Comparison of ENCODE assay signal across 9 cellular contexts in the genomic region with DNA sequence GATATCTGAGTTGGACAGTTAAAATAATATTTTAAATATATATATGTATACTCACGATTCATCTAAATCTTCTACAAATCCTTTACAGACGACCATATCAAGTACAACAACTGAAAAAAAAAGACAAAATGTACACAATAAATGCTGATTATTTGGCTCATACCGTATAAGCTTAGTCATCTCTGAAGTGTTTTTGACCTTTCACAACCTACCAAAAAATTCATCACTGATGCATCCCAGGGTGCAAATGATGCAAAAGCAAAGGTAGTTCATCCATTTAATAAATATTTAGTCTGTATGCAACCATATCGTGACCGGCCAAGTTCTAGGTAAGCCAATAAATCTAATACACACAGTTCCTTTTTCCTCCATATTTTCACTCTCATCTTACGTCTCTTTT. TPM values are rescaled to one million over a fixed set of nuclear protein-coding genes. Genes with fewer than 3 reads are reported as not detected.
DNase-seq lines count a peak whose midpoint lies in the region; ATAC-seq and TF ChIP-seq lines count a peak whose summit lies in the region.
"Had no signal": no experiment of that assay in that cellular context is flagged by ENCODE, and none has a peak within 500 bp of the region (broad histone marks: within the 10 kb centered on the region; RNA-seq: fewer than 3 reads in every experiment).

No MANE protein-coding gene starts in this region.

- H3K4me1 ChIP-seq in HUES48 (ENCODE audit: control insufficient read depth, insufficient read depth, low read length) (peaks cover 3% of the 10 kb centered on the region; the same call in 1 of the 2 replicates), mammary epithelial cell (ENCODE audit: insufficient read depth, low read length) (peaks cover 11% of the 10 kb centered on the region), muscle layer of colon (ENCODE audit: insufficient read depth, low read length) (peaks cover 14% of the 10 kb centered on the region)

- no peak for ATAC-seq in GM18868 (IDR thresholded peaks at IDR 0.05; ENCODE audit: unreplicated experiment)

- H2AFZ ChIP-seq in mammary epithelial cell (ENCODE audit: low read depth, low read length), result peak overlapping the region; percentile 97

- H3K27ac ChIP-seq in HUES48 (ENCODE audit: low read depth, low read length) (no peak overlapping the region), mammary epithelial cell (ENCODE audit: insufficient read depth, low read depth, low read length) (peak overlapping the region; percentile 57), muscle layer of colon (ENCODE audit: low read depth, low read length) (no peak overlapping the region)

- no peak for TF ChIP-seq CTCF in mammary epithelial cell (conservative IDR thresholded peaks at IDR 0.05 in 1 of 2, IDR thresholded peaks at IDR 0.05 in 1 of 2; ENCODE audit: extremely low read depth in 1 of 2, insufficient read depth in 1 of 2, low read depth in 1 of 2, low read length in 2 of 2)

- intact Hi-C loops in mammary epithelial cell (cut with micrococcal nuclease), result no loop called here

- peaks cover 41% of the 10 kb centered on the region for H3K79me2 ChIP-seq in mammary epithelial cell (ENCODE audit: insufficient read depth, low read length)

- H3K27me3 ChIP-seq in HUES48 (ENCODE audit: control insufficient read depth, insufficient read depth, low read length), result no peaks in the 10 kb centered on the region
- no peaks in the 10 kb centered on the region for H3K27me3 ChIP-seq in mammary epithelial cell (ENCODE audit: insufficient read depth, low read length)
- no peaks in the 10 kb centered on the region for H3K27me3 ChIP-seq in muscle layer of colon (ENCODE audit: control insufficient read depth in 1 of 2, insufficient read depth in 2 of 2, low read length in 2 of 2)

- BruUV-seq in mammary epithelial cell (replicated peaks; lab: Mats Ljungman, UMichigan), result no TSS peak

- in situ Hi-C loops in mammary epithelial cell (cut with MboI; ENCODE audit: low sequenced_read_pairs in 2 of 2), result no loop called here

- dilution Hi-C loops in mammary epithelial cell (cut with HindIII; ENCODE audit: low sequenced_read_pairs), result no loop called here

- CTCF ChIA-PET in mammary epithelial cell (lab: Charles Lee; ENCODE audit: low non-redundant PET), result no interaction called here

- H3K36me3 ChIP-seq in HUES48 (ENCODE audit: control insufficient read depth, insufficient read depth, low read length) (peaks cover 44% of the 10 kb centered on the region), mammary epithelial cell (ENCODE audit: insufficient read depth, low read length) (peaks cover 11% of the 10 kb centered on the region), muscle layer of colon (ENCODE audit: insufficient read depth, low read length) (peaks cover 10% of the 10 kb centered on the region)

- DNase-seq in AG08396 (ENCODE audit: low spot score), result peak; percentile 27
- DNase-seq in mammary epithelial cell, result peak; percentile 19
- no peak for DNase-seq in MV-4-11 (lab: John Stamatoyannopoulos, UW)
- DNase-seq in GDM1 (lab: John Stamatoyannopoulos, UW), result no peak
- DNase-seq in SIG-M5 treated with dmso at 0.1 percent for 504 hours (lab: John Stamatoyannopoulos, UW; ENCODE audit: unreplicated experiment), result no peak
- DNase-seq: SW 1271 had no signal

- no peaks in the 10 kb centered on the region for H4K20me1 ChIP-seq in mammary epithelial cell (ENCODE audit: insufficient read depth, low read length)

- H3K9me3 ChIP-seq in HUES48 (ENCODE audit: control insufficient read depth, insufficient read depth, low read length) (no peaks in the 10 kb centered on the region), mammary epithelial cell (replicated peaks; ENCODE audit: insufficient read depth, low read length) (no peaks in the 10 kb centered on the region), muscle layer of colon (ENCODE audit: low read length) (no peaks in the 10 kb centered on the region)

- peak overlapping the region; percentile 81 for H3K4me3 ChIP-seq in HUES48 (ENCODE audit: low read depth, low read length)
- H3K4me3 ChIP-seq in mammary epithelial cell (replicated peaks in 1 of 3; ENCODE audit: insufficient read depth in 1 of 3, low read depth in 2 of 3, low read length in 3 of 3), result peak overlapping the region; percentile 77 to 96 (median 82)
- peak overlapping the region; percentile 81 to 94 for H3K4me3 ChIP-seq in muscle layer of colon (ENCODE audit: low read depth in 1 of 2, low read length in 2 of 2)

- 39% methylated on average over 6 of the region's 6 CpGs for WGBS in mammary epithelial cell (ENCODE audit: low coverage, missing lambda C conversion rate)

- H3K9ac ChIP-seq in HUES48 (ENCODE audit: low read depth, low read length) (no peak overlapping the region), mammary epithelial cell (ENCODE audit: insufficient read depth, low read length) (peak overlapping the region; percentile 89), muscle layer of colon (ENCODE audit: low read length) (peak overlapping the region; percentile 70)

- H3K4me2 ChIP-seq in mammary epithelial cell (ENCODE audit: insufficient read depth, low read depth, low read length), result peak overlapping the region; percentile 82

RNA-seq across cellular contexts. Expression of a gene that starts 1.1 kb away (rescaled TPM):
- total RNA-seq in mammary epithelial cell, result 10 to 100 TPM; 62.0 to 63.3 TPM
- polyA plus RNA-seq in mammary epithelial cell, result 32.4 TPM
- polyA minus RNA-seq in mammary epithelial cell, result 29.3 TPM

Comparison
In these comparisons a context has a peak if more than half of its experiments do, and no peak if none do; other contexts are left out.
1. DNase-seq: peak in AG08396 (single experiment) and mammary epithelial cell (single experiment); none in MV-4-11 (single experiment), GDM1 (single experiment) and SIG-M5 treated with dmso at 0.1 percent for 504 hours (single experiment).
2. Peak in every context shown above with its lines, with median percentiles within 50 percentile points of each other: H3K4me3 ChIP-seq.